9 cellular contexts compared by ENCODE assay signal in the genomic region with DNA sequence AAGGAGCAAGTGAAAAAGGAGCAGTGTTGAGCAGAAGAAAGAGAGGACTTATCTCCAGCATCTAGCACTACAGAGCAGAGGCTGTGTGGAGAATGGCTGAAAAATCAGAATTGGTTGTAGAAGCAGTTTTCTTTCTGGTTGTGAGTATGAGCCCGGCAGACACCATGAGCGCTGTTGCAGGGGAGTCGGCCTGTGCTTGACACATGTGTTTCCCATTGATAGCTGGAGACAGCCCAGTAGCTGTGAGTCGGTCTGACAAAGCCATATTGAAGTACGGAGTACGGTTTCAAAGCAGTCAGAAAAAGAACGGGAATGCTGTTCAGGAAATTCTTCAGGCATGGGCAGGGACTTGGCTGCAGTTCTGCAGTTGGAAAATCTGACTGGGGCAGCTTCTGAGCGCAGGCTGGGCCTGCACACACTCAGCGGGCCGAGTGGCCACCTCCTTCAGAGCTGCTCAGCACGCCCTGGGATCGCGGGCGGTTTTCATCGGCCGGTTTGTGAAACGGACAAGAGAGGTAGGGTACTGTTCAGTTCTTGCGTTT. TPM values are rescaled to one million over a fixed set of nuclear protein-coding genes. Genes with fewer than 3 reads are reported as not detected.
DNase-seq lines count a peak whose midpoint lies in the region; ATAC-seq, FAIRE-seq and TF ChIP-seq lines count a peak whose summit lies in the region.
"Had no signal": no experiment of that assay in that cellular context is flagged by ENCODE, and none has a peak within 500 bp of the region (broad histone marks: within the 10 kb centered on the region; RNA-seq: fewer than 3 reads in every experiment).

Gene SGCD (plus strand): TSS at position 447 of the 542 bp plus-strand sequence.

- peaks cover 16% of the 10 kb centered on the region for H3K27me3 Mint-ChIP-seq in activated naive CD4-positive, alpha-beta T cell treated with anti-CD3 and anti-CD28 coated beads for 36 hours (ENCODE audit: low read depth)
- no peaks in the 10 kb centered on the region for H3K27me3 Mint-ChIP-seq in progenitor cell of endocrine pancreas
- peaks cover 11% of the 10 kb centered on the region for H3K27me3 Mint-ChIP-seq in activated CD8-positive, alpha-beta memory T cell treated with anti-CD3 and anti-CD28 coated beads, Interleukin-2, amount 10 ng/mL, durations not matched to agents 7 days and 5 days

- CTCF ChIA-PET in activated naive CD4-positive, alpha-beta T cell treated with anti-CD3 and anti-CD28 coated beads for 36 hours (lab: Charles Lee), result no interaction called here
- CTCF ChIA-PET in activated CD8-positive, alpha-beta memory T cell treated with anti-CD3 and anti-CD28 coated beads, Interleukin-2, amount 10 ng/mL, durations not matched to agents 7 days and 5 days (lab: Charles Lee), result no interaction called here

- H3K4me3 ChIP-seq in H7 (ENCODE audit: insufficient read depth, low read depth, low read length) (no peak within 1 kb of the TSS), kidney (ENCODE audit: low read length in 2 of 2) (peak within 1 kb of the TSS; percentile 60 to 66), skin epidermis (peak within 1 kb of the TSS in 5 of 7 experiments; percentile 17 to 32 (median 19))

- no peaks in the 10 kb centered on the region for H3K36me3 Mint-ChIP-seq in activated naive CD4-positive, alpha-beta T cell treated with anti-CD3 and anti-CD28 coated beads for 36 hours (ENCODE audit: low read depth)
- no peaks in the 10 kb centered on the region for H3K36me3 Mint-ChIP-seq in progenitor cell of endocrine pancreas (ENCODE audit: insufficient read depth)
- H3K36me3 Mint-ChIP-seq in activated CD8-positive, alpha-beta memory T cell treated with anti-CD3 and anti-CD28 coated beads, Interleukin-2, amount 10 ng/mL, durations not matched to agents 7 days and 5 days, result no peaks in the 10 kb centered on the region

- no peaks in the 10 kb centered on the region for H3K9me3 Mint-ChIP-seq in activated naive CD4-positive, alpha-beta T cell treated with anti-CD3 and anti-CD28 coated beads for 36 hours
- H3K9me3 Mint-ChIP-seq in progenitor cell of endocrine pancreas (ENCODE audit: low read depth), result no peaks in the 10 kb centered on the region
- no peaks in the 10 kb centered on the region for H3K9me3 Mint-ChIP-seq in activated CD8-positive, alpha-beta memory T cell treated with anti-CD3 and anti-CD28 coated beads, Interleukin-2, amount 10 ng/mL, durations not matched to agents 7 days and 5 days (ENCODE audit: low read depth)

- TF ChIP-seq CTCF in kidney (IDR thresholded peaks at IDR 0.05; ENCODE audit: borderline replicate concordance, extremely low read depth, insufficient read depth) (no peak), progenitor cell of endocrine pancreas (IDR thresholded peaks at IDR 0.05; ENCODE audit: unreplicated experiment) (no peak)

- DNase-seq in H7 (peak; percentile 7), cerebellum (ENCODE audit: low spot score) (peak; percentile 4), kidney (peak; percentile 79), NCI-H526 treated with DMSO at 0.1 percent for 48 hours (lab: John Stamatoyannopoulos, UW) (no peak), progenitor cell of endocrine pancreas (ENCODE audit: low spot score, unreplicated experiment) (no peak)
- DNase-seq in activated naive CD4-positive, alpha-beta T cell treated with anti-CD3 and anti-CD28 coated beads for 36 hours, result no peak
- DNase-seq in activated CD8-positive, alpha-beta memory T cell treated with anti-CD3 and anti-CD28 coated beads, Interleukin-2, amount 10 ng/mL, durations not matched to agents 7 days and 5 days, result no peak

- ATAC-seq in activated CD8-positive, alpha-beta memory T cell treated with anti-CD3 and anti-CD28 coated beads, Interleukin-2, amount 10 ng/mL, durations not matched to agents 7 days and 5 days, result no peak

- no peaks in the 10 kb centered on the region for H3K4me1 Mint-ChIP-seq in activated naive CD4-positive, alpha-beta T cell treated with anti-CD3 and anti-CD28 coated beads for 36 hours (ENCODE audit: low read depth)
- peaks cover 9% of the 10 kb centered on the region for H3K4me1 Mint-ChIP-seq in progenitor cell of endocrine pancreas (ENCODE audit: low read depth)
- no peaks in the 10 kb centered on the region for H3K4me1 Mint-ChIP-seq in activated CD8-positive, alpha-beta memory T cell treated with anti-CD3 and anti-CD28 coated beads, Interleukin-2, amount 10 ng/mL, durations not matched to agents 7 days and 5 days

- intact Hi-C loops in kidney (cut with DNase I), result no loop called here
- intact Hi-C loops in activated naive CD4-positive, alpha-beta T cell treated with anti-CD3 and anti-CD28 coated beads for 36 hours (cut with micrococcal nuclease), result no loop called here

- H3K4me3 Mint-ChIP-seq in activated naive CD4-positive, alpha-beta T cell treated with anti-CD3 and anti-CD28 coated beads for 36 hours, result no peak within 1 kb of the TSS
- H3K4me3 Mint-ChIP-seq in progenitor cell of endocrine pancreas (ENCODE audit: low read depth), result no peak within 1 kb of the TSS
- H3K4me3 Mint-ChIP-seq in activated CD8-positive, alpha-beta memory T cell treated with anti-CD3 and anti-CD28 coated beads, Interleukin-2, amount 10 ng/mL, durations not matched to agents 7 days and 5 days, result no peak within 1 kb of the TSS

- H3K27me3 ChIP-seq in H7 (ENCODE audit: control insufficient read depth, insufficient read depth, low read length), result no peaks in the 10 kb centered on the region

- no peaks in the 10 kb centered on the region for H3K9me3 ChIP-seq in kidney (ENCODE audit: control insufficient read depth in 1 of 2, low read length in 2 of 2)

- no peak within 1 kb of the TSS for H3K27ac ChIP-seq in kidney (ENCODE audit: low read depth in 2 of 2, low read length in 2 of 2)
- peak within 1 kb of the TSS in 13 of 21 experiments; percentile 46 to 81 (median 66) for H3K27ac ChIP-seq in skin epidermis

- H3K4me1 ChIP-seq in kidney (ENCODE audit: control insufficient read depth in 1 of 2, insufficient read depth in 1 of 2, low read depth in 1 of 2, low read length in 2 of 2), result peaks cover 0 to 3% of the 10 kb centered on the region in 2 donors

- FAIRE-seq in kidney (lab: Jason Lieb, UNC), result no peak
- FAIRE-seq: GM18507 had no signal

- H3K36me3 ChIP-seq in H7 (replicated peaks; ENCODE audit: control insufficient read depth, insufficient read depth, low read length), result no peaks in the 10 kb centered on the region
- no peaks in the 10 kb centered on the region for H3K36me3 ChIP-seq in kidney (ENCODE audit: control insufficient read depth in 1 of 2, insufficient read depth in 2 of 2, low read length in 2 of 2)

- H3K27ac Mint-ChIP-seq in activated naive CD4-positive, alpha-beta T cell treated with anti-CD3 and anti-CD28 coated beads for 36 hours, result no peak within 1 kb of the TSS
- H3K27ac Mint-ChIP-seq in progenitor cell of endocrine pancreas, result no peak within 1 kb of the TSS
- H3K27ac Mint-ChIP-seq in activated CD8-positive, alpha-beta memory T cell treated with anti-CD3 and anti-CD28 coated beads, Interleukin-2, amount 10 ng/mL, durations not matched to agents 7 days and 5 days, result no peak within 1 kb of the TSS

- peak within 1 kb of the TSS; percentile 39 to 41 for H3K9ac ChIP-seq in kidney (ENCODE audit: low read length in 2 of 2)

RNA-seq across cellular contexts. Expression of gene SGCD, which starts in this region (rescaled TPM):
- total RNA-seq in H7 (2014; rRNA removed; shearing (Covaris generic)), result 0.04 TPM in 1 of 2 replicates, not detected in the other
- total RNA-seq in cerebellum (10.5 TPM), kidney (2.7 TPM), progenitor cell of endocrine pancreas (5.5 and 5.9 TPM in 2 replicates)
- 0.99 TPM for polyA plus RNA-seq in kidney (ENCODE audit: insufficient read depth, low read depth, low replicate concordance)
- total RNA-seq in activated naive CD4-positive, alpha-beta T cell treated with anti-CD3 and anti-CD28 coated beads for 36 hours, result not detected
- not detected for total RNA-seq in activated CD8-positive, alpha-beta memory T cell treated with anti-CD3 and anti-CD28 coated beads, Interleukin-2, amount 10 ng/mL, durations not matched to agents 7 days and 5 days

Comparison
In these comparisons a context has a peak if more than half of its experiments do, and no peak if none do; other contexts are left out.
1. Peak in DNase-seq in H7; RNA of the gene not detected or under 1 TPM.
2. DNase-seq: peak in cerebellum (single experiment) and kidney (single experiment); none in activated naive CD4-positive, alpha-beta T cell treated with anti-CD3 and anti-CD28 coated beads for 36 hours (single experiment), NCI-H526 treated with DMSO at 0.1 percent for 48 hours (single experiment), progenitor cell of endocrine pancreas (single experiment) and activated CD8-positive, alpha-beta memory T cell treated with anti-CD3 and anti-CD28 coated beads, Interleukin-2, amount 10 ng/mL, durations not matched to agents 7 days and 5 days (single experiment).
3. H3K27ac ChIP-seq: peak in skin epidermis (13 of 21); none in kidney (0 of 2).